Comparison of ENCODE assay signal across 17 cellular contexts in the genomic region with DNA sequence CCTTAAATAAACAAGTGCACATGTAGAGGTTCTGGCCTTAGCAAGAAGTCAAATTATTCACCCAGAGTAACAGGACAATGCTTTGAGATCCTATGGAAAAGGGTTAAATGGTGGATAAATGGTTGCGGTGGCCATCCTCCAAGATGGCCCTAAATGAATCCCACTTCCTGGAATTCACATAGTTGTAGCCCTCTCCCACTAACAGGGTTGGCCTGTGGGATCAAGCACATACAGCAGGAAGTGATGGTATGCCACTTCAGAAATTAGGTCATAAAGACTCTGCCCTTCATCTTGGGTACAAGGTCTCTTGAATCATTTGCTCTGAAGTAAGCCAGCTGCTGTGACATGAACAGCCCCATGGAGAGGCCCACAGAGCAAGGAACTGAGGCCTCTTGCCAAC. TPM values are rescaled to one million over a fixed set of nuclear protein-coding genes. Genes with fewer than 3 reads are reported as not detected.
DNase-seq lines count a peak whose midpoint lies in the region; ATAC-seq and TF ChIP-seq lines count a peak whose summit lies in the region.
"Had no signal": no experiment of that assay in that cellular context is flagged by ENCODE, and none has a peak within 500 bp of the region (broad histone marks: within the 10 kb centered on the region; RNA-seq: fewer than 3 reads in every experiment).

No MANE protein-coding gene starts in this region.

- H3K27ac ChIP-seq in DND-41 (ENCODE audit: low read length) (no peak overlapping the region), endodermal cell (ENCODE audit: low read depth, low read length) (no peak overlapping the region), neural progenitor cell (no peak overlapping the region)

- no peaks in the 10 kb centered on the region for H3K9me2 ChIP-seq in Loucy (replicated peaks; ENCODE audit: low read depth, low read length)

- H3K9me3 Mint-ChIP-seq in endodermal cell: peaks cover 26% of the 10 kb centered on the region
- peaks cover 5% of the 10 kb centered on the region for H3K9me3 Mint-ChIP-seq in neural progenitor cell
- peaks cover 3 to 8% of the 10 kb centered on the region in 2 donors for H3K9me3 Mint-ChIP-seq in stimulated activated naive B cell treated with anti-CD40 and anti-IgM and Interleukin-4, amounts not matched to agents 10 μg/mL and 1 μg/mL and 100 μg/mL, for 72 hours

- H2AFZ ChIP-seq in DND-41 (ENCODE audit: low read depth, low read length) (no peak overlapping the region), Loucy (ENCODE audit: low read length) (no peak overlapping the region), neural progenitor cell (replicated peaks) (no peak overlapping the region)

- TF ChIP-seq CTCF in DND-41 (IDR thresholded peaks at IDR 0.05; ENCODE audit: borderline replicate concordance, extremely low read depth, low read length, poor library complexity, severe bottlenecking) (no peak), Loucy (conservative IDR thresholded peaks at IDR 0.05; ENCODE audit: low read length) (no peak), endodermal cell (conservative IDR thresholded peaks at IDR 0.05) (no peak), neural progenitor cell (IDR thresholded peaks at IDR 0.05) (no peak)

- peak overlapping the region; percentile 94 for H3K4me2 ChIP-seq in DND-41 (ENCODE audit: insufficient read depth, low read length)
- H3K4me2 ChIP-seq in Loucy (ENCODE audit: low read depth, low read length, poor library complexity, severe bottlenecking): peak overlapping the region; percentile 83
- H3K4me2 ChIP-seq in neural progenitor cell: no peak overlapping the region

- ATAC-seq in DND-41 (ENCODE audit: insufficient read depth, low read depth) (no peak), GM21367 (IDR thresholded peaks at IDR 0.05; ENCODE audit: unreplicated experiment) (no peak)
- no peak for ATAC-seq in stimulated activated naive B cell treated with anti-CD40 and anti-IgM and Interleukin-4, amounts not matched to agents 10 μg/mL and 1 μg/mL and 100 μg/mL, for 72 hours (replicated peaks)

- H3K79me2 ChIP-seq in DND-41 (ENCODE audit: insufficient read depth, low read length): peaks cover 29% of the 10 kb centered on the region
- peaks cover 29% of the 10 kb centered on the region for H3K79me2 ChIP-seq in Loucy (ENCODE audit: insufficient read depth, low read length)
- H3K79me2 ChIP-seq in neural progenitor cell (ENCODE audit: low read depth): peaks cover 38% of the 10 kb centered on the region

- H3K4me1 Mint-ChIP-seq in endodermal cell: peaks cover 8% of the 10 kb centered on the region
- H3K4me1 Mint-ChIP-seq in neural progenitor cell: peaks cover 12% of the 10 kb centered on the region
- H3K4me1 Mint-ChIP-seq in stimulated activated naive B cell treated with anti-CD40 and anti-IgM and Interleukin-4, amounts not matched to agents 10 μg/mL and 1 μg/mL and 100 μg/mL, for 72 hours: peaks cover 9 to 11% of the 10 kb centered on the region in 2 donors

- H3K27ac Mint-ChIP-seq in endodermal cell (no peak overlapping the region), neural progenitor cell (no peak overlapping the region)
- H3K27ac Mint-ChIP-seq in stimulated activated naive B cell treated with anti-CD40 and anti-IgM and Interleukin-4, amounts not matched to agents 10 μg/mL and 1 μg/mL and 100 μg/mL, for 72 hours: no peak overlapping the region

- H3K27me3 ChIP-seq in DND-41 (ENCODE audit: insufficient read depth, low read length, poor library complexity): no peaks in the 10 kb centered on the region
- H3K27me3 ChIP-seq in Loucy (ENCODE audit: insufficient read depth, low read length, poor library complexity, severe bottlenecking): peaks cover under 1% of the 10 kb centered on the region
- no peaks in the 10 kb centered on the region for H3K27me3 ChIP-seq in endodermal cell (ENCODE audit: control insufficient read depth, insufficient read depth, low read length, poor library complexity, severe bottlenecking)
- peaks cover 14% of the 10 kb centered on the region for H3K27me3 ChIP-seq in neural progenitor cell

- peaks cover 45% of the 10 kb centered on the region for H3K36me3 ChIP-seq in DND-41 (ENCODE audit: insufficient read depth, low read length)
- H3K36me3 ChIP-seq in Loucy (ENCODE audit: insufficient read depth, low read length): peaks cover 7% of the 10 kb centered on the region; the same call in 1 of the 2 replicates
- H3K36me3 ChIP-seq in endodermal cell (ENCODE audit: control insufficient read depth, insufficient read depth, low read length): peaks cover 51% of the 10 kb centered on the region
- peaks cover 11% of the 10 kb centered on the region for H3K36me3 ChIP-seq in neural progenitor cell

- peaks cover 53% of the 10 kb centered on the region for H3K36me3 Mint-ChIP-seq in endodermal cell (ENCODE audit: low read depth)
- peaks cover 44% of the 10 kb centered on the region for H3K36me3 Mint-ChIP-seq in neural progenitor cell
- peaks cover 17 to 20% of the 10 kb centered on the region in 2 donors for H3K36me3 Mint-ChIP-seq in stimulated activated naive B cell treated with anti-CD40 and anti-IgM and Interleukin-4, amounts not matched to agents 10 μg/mL and 1 μg/mL and 100 μg/mL, for 72 hours

- peaks cover 7% of the 10 kb centered on the region for H3K27me3 Mint-ChIP-seq in endodermal cell (ENCODE audit: insufficient read depth)
- H3K27me3 Mint-ChIP-seq in neural progenitor cell (ENCODE audit: insufficient read depth, low read depth): no peaks in the 10 kb centered on the region
- H3K27me3 Mint-ChIP-seq in stimulated activated naive B cell treated with anti-CD40 and anti-IgM and Interleukin-4, amounts not matched to agents 10 μg/mL and 1 μg/mL and 100 μg/mL, for 72 hours: no peaks in the 10 kb centered on the region

- H3F3A ChIP-seq in Loucy (ENCODE audit: low read depth) (no peaks in the 10 kb centered on the region), neural progenitor cell (ENCODE audit: low read depth) (no peaks in the 10 kb centered on the region)

- no peak for DNase-seq in DND-41
- DNase-seq in endodermal cell: no peak
- DNase-seq in neural progenitor cell (ENCODE audit: low spot score): no peak
- DNase-seq in DMS153 (lab: John Stamatoyannopoulos, UW): no peak
- no peak for DNase-seq in stimulated activated naive B cell treated with anti-CD40 and anti-IgM and Interleukin-4, amounts not matched to agents 10 μg/mL and 1 μg/mL and 100 μg/mL, for 72 hours
- DNase-seq: ACHN, C1 segment of cervical spinal cord, GF-D8, GOT3, NCI-H1105, NCI-H1694 treated with DMSO at 0.1 percent for 48 hours, NCI-H510A, NCI-H748 treated with DMSO at 0.1 percent for 48 hours, OCI-M1, Right ventricle myocardium superior had no signal

- H4K20me1 ChIP-seq in DND-41 (ENCODE audit: insufficient read depth, low read length) (no peaks in the 10 kb centered on the region), Loucy (ENCODE audit: insufficient read depth, low read length, poor library complexity, severe bottlenecking) (peaks cover 5% of the 10 kb centered on the region), neural progenitor cell (ENCODE audit: low read depth) (peaks cover 29% of the 10 kb centered on the region)

- H3K4me1 ChIP-seq in DND-41 (ENCODE audit: insufficient read depth, low read length) (peaks cover 26% of the 10 kb centered on the region), Loucy (ENCODE audit: insufficient read depth, low read length, poor library complexity, severe bottlenecking) (peaks cover 18% of the 10 kb centered on the region), endodermal cell (ENCODE audit: control insufficient read depth, insufficient read depth, low read length) (no peaks in the 10 kb centered on the region), neural progenitor cell (peaks cover 9% of the 10 kb centered on the region)

- no peak overlapping the region for H3K4me3 ChIP-seq in DND-41 (ENCODE audit: low read depth in 1 of 2, low read length in 2 of 2)
- peak overlapping the region; percentile 89 for H3K4me3 ChIP-seq in Loucy (ENCODE audit: low read length, poor library complexity, severe bottlenecking)
- H3K4me3 ChIP-seq in endodermal cell (ENCODE audit: low read length): peak overlapping the region; percentile 86
- no peak overlapping the region for H3K4me3 ChIP-seq in neural progenitor cell

- H3K4me3 Mint-ChIP-seq in endodermal cell (peak overlapping the region; percentile 90), neural progenitor cell (peak overlapping the region; percentile 97)
- H3K4me3 Mint-ChIP-seq in stimulated activated naive B cell treated with anti-CD40 and anti-IgM and Interleukin-4, amounts not matched to agents 10 μg/mL and 1 μg/mL and 100 μg/mL, for 72 hours: no peak overlapping the region

- 80 to 92% methylated on average over 1 of the region's 1 CpG for WGBS in endodermal cell (ENCODE audit: insufficient coverage in 1 of 2, insufficient read length in 1 of 2), 2 experiments

- H3K9me3 ChIP-seq in DND-41 (ENCODE audit: insufficient read depth, low read length, severe bottlenecking) (peaks cover 10% of the 10 kb centered on the region), Loucy (ENCODE audit: insufficient read depth, low read depth, low read length) (no peaks in the 10 kb centered on the region), endodermal cell (ENCODE audit: control insufficient read depth, low read length) (peaks cover 12% of the 10 kb centered on the region), neural progenitor cell (ENCODE audit: low read depth) (no peaks in the 10 kb centered on the region)

- H3K9ac ChIP-seq in DND-41 (ENCODE audit: low read depth, low read length) (no peak overlapping the region), Loucy (ENCODE audit: low read depth, low read length, poor library complexity, severe bottlenecking) (peak overlapping the region; percentile 89), endodermal cell (ENCODE audit: extremely low read depth, low read length, poor library complexity, severe bottlenecking) (no peak overlapping the region), neural progenitor cell (no peak overlapping the region)

RNA-seq across cellular contexts. Expression of gene ZNF280B, which starts 1.8 kb away (rescaled TPM):
- 10 to 100 TPM; 10.9 to 15.3 TPM for total RNA-seq in endodermal cell
- polyA plus RNA-seq in endodermal cell (2013, experiment 1 of 2): 5.9 TPM
- polyA plus RNA-seq in endodermal cell (2013, experiment 2 of 2): 6.3 TPM
- total RNA-seq in neural progenitor cell (ENCODE audit: low replicate concordance): 10.4 and 14.2 TPM in 2 replicates

RNA-seq across cellular contexts. Expression of gene ZNF280A, which starts 13.3 kb away (rescaled TPM):
- total RNA-seq in endodermal cell (1 to 10 TPM in 1 of 2 donors, under 1 TPM in 1; 0.55 to 2.1 TPM), neural progenitor cell (ENCODE audit: low replicate concordance) (2.4 and 3.7 TPM in 2 replicates)
- 1.6 TPM for polyA plus RNA-seq in endodermal cell (2013, experiment 1 of 2)
- 0.95 TPM for polyA plus RNA-seq in endodermal cell (2013, experiment 2 of 2)
- total RNA-seq: Right ventricle myocardium superior had no signal

RNA-seq across cellular contexts. Expression of gene PRAME, which starts 52.3 kb away (rescaled TPM):
- total RNA-seq in endodermal cell: under 1 TPM in 1 of 2 donors, not detected in 1; 0.35 TPM
- polyA plus RNA-seq in endodermal cell (2013, experiment 1 of 2): not detected
- polyA plus RNA-seq in endodermal cell (2013, experiment 2 of 2): not detected
- total RNA-seq in neural progenitor cell (ENCODE audit: low replicate concordance): not detected in 2 replicates
- total RNA-seq: Right ventricle myocardium superior had no signal

Comparison
In these comparisons a context has a peak if more than half of its experiments do, and no peak if none do; other contexts are left out.
1. H3K4me3 ChIP-seq: peak in Loucy (single experiment) and endodermal cell (single experiment); none in DND-41 (0 of 2) and neural progenitor cell (single experiment).
2. H3K4me3 Mint-ChIP-seq: peak in endodermal cell (single experiment) and neural progenitor cell (single experiment); none in stimulated activated naive B cell treated with anti-CD40 and anti-IgM and Interleukin-4, amounts not matched to agents 10 μg/mL and 1 μg/mL and 100 μg/mL, for 72 hours (0 of 2).